25 cellular contexts compared by ENCODE assay signal in genomic region chr10:44460499-44460898, GRCh38.
DNase-seq lines count a peak whose midpoint lies in the region; ATAC-seq and TF ChIP-seq lines count a peak whose summit lies in the region.
"Had no signal": no experiment of that assay in that cellular context is flagged by ENCODE, and none has a peak within 500 bp of the region (broad histone marks: within the 10 kb centered on the region; RNA-seq: fewer than 3 reads in every experiment).

No MANE protein-coding gene starts in this region.

- H3K18ac ChIP-seq in mesendoderm (ENCODE audit: low read length), result no peak overlapping the region

- H3K23ac ChIP-seq in mesendoderm (ENCODE audit: low read length), result no peak overlapping the region

- H3K79me1 ChIP-seq in mesendoderm (ENCODE audit: low read length), result no peaks in the 10 kb centered on the region

- WGBS in mesendoderm (ENCODE audit: extremely low coverage, insufficient coverage, low lambda C conversion rate), result no CpG with 5 or more reads among the region's 1 CpG
- WGBS in body of pancreas, 2 donors, result 86 to 92% methylated on average over 1 of the region's 1 CpG

- H3K4me1 ChIP-seq in mesendoderm (ENCODE audit: control insufficient read depth, low read depth, low read length) (no peaks in the 10 kb centered on the region), body of pancreas (no peaks in the 10 kb centered on the region)

- no peaks in the 10 kb centered on the region for H3K9me3 ChIP-seq in body of pancreas

- H3K79me2 ChIP-seq in mesendoderm (ENCODE audit: control insufficient read depth, insufficient read depth, low read length), result no peaks in the 10 kb centered on the region

- no peak overlapping the region for H3K4me2 ChIP-seq in mesendoderm (ENCODE audit: low read length)
- H3K4me2 ChIP-seq: SK-N-SH had no signal

- H3K27me3 ChIP-seq in mesendoderm (ENCODE audit: insufficient read depth, low read length, poor library complexity) (no peaks in the 10 kb centered on the region), body of pancreas (no peaks in the 10 kb centered on the region)

- H2BK120ac ChIP-seq in mesendoderm (ENCODE audit: low read depth, low read length), result no peak overlapping the region

- no peak overlapping the region for H3K4me3 ChIP-seq in cardiac fibroblast (replicated peaks in 1 of 2; ENCODE audit: low read depth in 2 of 2, low read length in 2 of 2)
- H3K4me3 ChIP-seq in mesendoderm (ENCODE audit: low read length), result no peak overlapping the region
- no peak overlapping the region for H3K4me3 ChIP-seq in body of pancreas

- no peak overlapping the region for H2BK15ac ChIP-seq in mesendoderm (replicated peaks; ENCODE audit: low read depth)

- intact Hi-C loops in Right ventricle myocardium superior (cut with DNase I), result no loop called here
- intact Hi-C loops in cardiac septum (cut with DNase I), result no loop called here
- intact Hi-C loops in body of pancreas (cut with DNase I), result no loop called here

- H4K5ac ChIP-seq in mesendoderm (ENCODE audit: low read length), result no peak overlapping the region

- DNase-seq in Right ventricle myocardium superior (no peak), cardiac septum (ENCODE audit: low spot score) (no peak), cardiac fibroblast (ENCODE audit: low read depth in 2 of 2) (peak; percentile 46 to 88), fibroblast of peridontal ligament (ENCODE audit: extremely low read depth) (peak; percentile 18), mesendoderm (no peak), HuH-7.5 (ENCODE audit: low spot score) (no peak), body of pancreas (no peak)
- DNase-seq: 8988T; AML-193; C1 segment of cervical spinal cord; CD8-positive, alpha-beta T cell; DMS153; GDM1; H7; MV-4-11; NCI-H1105 treated with DMSO at 0.1 percent for 48 hours; NCI-H2029 treated with DMSO at 0.1 percent for 48 hours; NCI-H226; NCI-H524; NCI-H774; NK-92 treated with Interleukin-12 subunit alpha and Interleukin-12 subunit beta, amount 100 ng/mL, for 24 hours; SIG-M5; SK-N-SH had no signal

- TF ChIP-seq CTCF in cardiac fibroblast (IDR thresholded peaks at IDR 0.05; ENCODE audit: low read depth, low read length) (no peak), body of pancreas (IDR thresholded peaks at IDR 0.05) (no peak)

- H2AK5ac ChIP-seq in mesendoderm (ENCODE audit: low read length), result no peak overlapping the region

- no peak overlapping the region for H3K56ac ChIP-seq in mesendoderm (ENCODE audit: low read length)

- no peak overlapping the region for H3K9ac ChIP-seq in mesendoderm (ENCODE audit: low read length)
- H3K9ac ChIP-seq: SK-N-SH had no signal

- no peak overlapping the region for H3K4ac ChIP-seq in mesendoderm (ENCODE audit: low read depth, low read length)

- ATAC-seq in Right ventricle myocardium superior (ENCODE audit: poor library complexity), result peak; percentile 34
- ATAC-seq in body of pancreas, result no peak
- ATAC-seq: CD8-positive, alpha-beta T cell had no signal

- H3K36me3 ChIP-seq in mesendoderm (ENCODE audit: control insufficient read depth, insufficient read depth, low read length), result no peaks in the 10 kb centered on the region
- no peaks in the 10 kb centered on the region for H3K36me3 ChIP-seq in body of pancreas (replicated peaks in 1 of 2; ENCODE audit: insufficient read depth in 1 of 2, low read depth in 2 of 2)

- H3K27ac ChIP-seq in mesendoderm (ENCODE audit: low read depth, low read length) (no peak overlapping the region), body of pancreas (no peak overlapping the region)
- H3K27ac ChIP-seq: HL-60, RWPE1 had no signal

- no peak overlapping the region for H4K8ac ChIP-seq in mesendoderm (ENCODE audit: low read depth, low read length)

- H2BK5ac ChIP-seq in mesendoderm (ENCODE audit: low read length), result no peak overlapping the region

- TF ChIP-seq POLR2A in body of pancreas (IDR thresholded peaks at IDR 0.05), result no peak

Comparison
In these comparisons a context has a peak if more than half of its experiments do, and no peak if none do; other contexts are left out.
1. DNase-seq: peak in cardiac fibroblast (2 of 2) and fibroblast of peridontal ligament (single experiment); none in Right ventricle myocardium superior (single experiment), cardiac septum (single experiment), mesendoderm (single experiment), HuH-7.5 (single experiment) and body of pancreas (0 of 4).